Comparison of ENCODE assay signal across 1 cellular context in genomic region chr12:56230449-56231183, GRCh38.
A peak's percentile ranks its signal among the peaks of the same experiment; 100 is the strongest.
TF ChIP-seq lines count a peak whose summit lies in the region.

No MANE protein-coding gene starts in this region.

TF ChIP-seq in HepG2, 621 proteins besides CTCF, POLR2A, EP300 and RAD21 (continues in another document):
- TF ChIP-seq YEATS4 (CRISPR knock-in tag; IDR thresholded peaks at IDR 0.05; ENCODE audit: borderline replicate concordance): peak; percentile 69
- peak; percentile 32; the same call in 1 of the 2 replicates for TF ChIP-seq HDAC2 (CRISPR knock-in tag; IDR thresholded peaks at IDR 0.05)
- TF ChIP-seq CCDC6 (CRISPR knock-in tag; IDR thresholded peaks at IDR 0.05): peak; percentile 68; the same call in 1 of the 2 replicates
- TF ChIP-seq ZNF501 (CRISPR knock-in tag; IDR thresholded peaks at IDR 0.05): peak; percentile 73; the same call in 1 of the 2 replicates
- TF ChIP-seq HNF4A (CRISPR knock-in tag; IDR thresholded peaks at IDR 0.05): peak; percentile 87
- no peak for TF ChIP-seq FOSL1 (CRISPR knock-in tag; IDR thresholded peaks at IDR 0.05; ENCODE audit: borderline replicate concordance)
- TF ChIP-seq SNAPC2 (CRISPR knock-in tag; IDR thresholded peaks at IDR 0.05): peak; percentile 37; the same call in 1 of the 2 replicates
- TF ChIP-seq PHF21A (CRISPR knock-in tag; IDR thresholded peaks at IDR 0.05): peak; percentile 75; the same call in 1 of the 2 replicates
- TF ChIP-seq ZNF644 (CRISPR knock-in tag; IDR thresholded peaks at IDR 0.05; ENCODE audit: low read depth): 0 out of 2 replicates have a peak, but pooled peaks have one; percentile 5
- no peak for TF ChIP-seq MTF1 (CRISPR knock-in tag; IDR thresholded peaks at IDR 0.05)
- no peak for TF ChIP-seq ZNF724P (CRISPR knock-in tag; IDR thresholded peaks at IDR 0.05; ENCODE audit: borderline replicate concordance)
- no peak for TF ChIP-seq HOXA5 (CRISPR knock-in tag; IDR thresholded peaks at IDR 0.05)
- peak; percentile 80 for TF ChIP-seq KDM6A (CRISPR knock-in tag; IDR thresholded peaks at IDR 0.05; ENCODE audit: low read depth)
- peak; percentile 25; the same call in 1 of the 2 replicates for TF ChIP-seq REPIN1 (CRISPR knock-in tag; IDR thresholded peaks at IDR 0.05; ENCODE audit: borderline replicate concordance, low read depth)
- TF ChIP-seq HNF1B (CRISPR knock-in tag; IDR thresholded peaks at IDR 0.05): peak; percentile 90; the same call in 1 of the 2 replicates
- 0 out of 2 replicates have a peak, but pooled peaks have one; percentile 69 for TF ChIP-seq ZNF230 (CRISPR knock-in tag; IDR thresholded peaks at IDR 0.05)
- TF ChIP-seq ZEB1 (IDR thresholded peaks at IDR 0.05; ENCODE audit: insufficient replicate concordance, low read depth): peak; percentile 95
- TF ChIP-seq, protein P1, sequence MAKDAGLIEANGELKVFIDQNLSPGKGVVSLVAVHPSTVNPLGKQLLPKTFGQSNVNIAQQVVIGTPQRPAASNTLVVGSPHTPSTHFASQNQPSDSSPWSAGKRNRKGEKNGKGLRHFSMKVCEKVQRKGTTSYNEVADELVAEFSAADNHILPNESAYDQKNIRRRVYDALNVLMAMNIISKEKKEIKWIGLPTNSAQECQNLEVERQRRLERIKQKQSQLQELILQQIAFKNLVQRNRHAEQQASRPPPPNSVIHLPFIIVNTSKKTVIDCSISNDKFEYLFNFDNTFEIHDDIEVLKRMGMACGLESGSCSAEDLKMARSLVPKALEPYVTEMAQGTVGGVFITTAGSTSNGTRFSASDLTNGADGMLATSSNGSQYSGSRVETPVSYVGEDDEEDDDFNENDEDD (CRISPR knock-in tag; IDR thresholded peaks at IDR 0.05; ENCODE audit: borderline replicate concordance): peak; percentile 41; the same call in 1 of the 2 replicates
- TF ChIP-seq KLF13 (CRISPR knock-in tag; IDR thresholded peaks at IDR 0.05): no peak
- peak; percentile 50 for TF ChIP-seq THAP11 (CRISPR knock-in tag; IDR thresholded peaks at IDR 0.05)
- TF ChIP-seq ZNF878 (CRISPR knock-in tag; IDR thresholded peaks at IDR 0.05): 0 out of 2 replicates have a peak, but pooled peaks have one; percentile 23
- 0 out of 2 replicates have a peak, but pooled peaks have one; percentile 27 for TF ChIP-seq SIX4 (CRISPR knock-in tag; IDR thresholded peaks at IDR 0.05)
- TF ChIP-seq GLMP (CRISPR knock-in tag; IDR thresholded peaks at IDR 0.05; ENCODE audit: borderline replicate concordance): no peak
- TF ChIP-seq, protein P2, sequence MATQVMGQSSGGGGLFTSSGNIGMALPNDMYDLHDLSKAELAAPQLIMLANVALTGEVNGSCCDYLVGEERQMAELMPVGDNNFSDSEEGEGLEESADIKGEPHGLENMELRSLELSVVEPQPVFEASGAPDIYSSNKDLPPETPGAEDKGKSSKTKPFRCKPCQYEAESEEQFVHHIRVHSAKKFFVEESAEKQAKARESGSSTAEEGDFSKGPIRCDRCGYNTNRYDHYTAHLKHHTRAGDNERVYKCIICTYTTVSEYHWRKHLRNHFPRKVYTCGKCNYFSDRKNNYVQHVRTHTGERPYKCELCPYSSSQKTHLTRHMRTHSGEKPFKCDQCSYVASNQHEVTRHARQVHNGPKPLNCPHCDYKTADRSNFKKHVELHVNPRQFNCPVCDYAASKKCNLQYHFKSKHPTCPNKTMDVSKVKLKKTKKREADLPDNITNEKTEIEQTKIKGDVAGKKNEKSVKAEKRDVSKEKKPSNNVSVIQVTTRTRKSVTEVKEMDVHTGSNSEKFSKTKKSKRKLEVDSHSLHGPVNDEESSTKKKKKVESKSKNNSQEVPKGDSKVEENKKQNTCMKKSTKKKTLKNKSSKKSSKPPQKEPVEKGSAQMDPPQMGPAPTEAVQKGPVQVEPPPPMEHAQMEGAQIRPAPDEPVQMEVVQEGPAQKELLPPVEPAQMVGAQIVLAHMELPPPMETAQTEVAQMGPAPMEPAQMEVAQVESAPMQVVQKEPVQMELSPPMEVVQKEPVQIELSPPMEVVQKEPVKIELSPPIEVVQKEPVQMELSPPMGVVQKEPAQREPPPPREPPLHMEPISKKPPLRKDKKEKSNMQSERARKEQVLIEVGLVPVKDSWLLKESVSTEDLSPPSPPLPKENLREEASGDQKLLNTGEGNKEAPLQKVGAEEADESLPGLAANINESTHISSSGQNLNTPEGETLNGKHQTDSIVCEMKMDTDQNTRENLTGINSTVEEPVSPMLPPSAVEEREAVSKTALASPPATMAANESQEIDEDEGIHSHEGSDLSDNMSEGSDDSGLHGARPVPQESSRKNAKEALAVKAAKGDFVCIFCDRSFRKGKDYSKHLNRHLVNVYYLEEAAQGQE (IDR thresholded peaks at IDR 0.05; ENCODE audit: borderline replicate concordance in 1 of 2, low read depth in 1 of 2, low read length in 2 of 2): peak in 1 of 2 experiments; percentile 11; a peak in 1 of 4 replicates
- peak; percentile 60; the same call in 1 of the 2 replicates for TF ChIP-seq RXRA (CRISPR knock-in tag; IDR thresholded peaks at IDR 0.05)
- TF ChIP-seq ZNF766 (CRISPR knock-in tag; IDR thresholded peaks at IDR 0.05; ENCODE audit: borderline replicate concordance): no peak
- no peak for TF ChIP-seq ZNF841 (CRISPR knock-in tag; IDR thresholded peaks at IDR 0.05; ENCODE audit: borderline replicate concordance)
- TF ChIP-seq, protein P3, sequence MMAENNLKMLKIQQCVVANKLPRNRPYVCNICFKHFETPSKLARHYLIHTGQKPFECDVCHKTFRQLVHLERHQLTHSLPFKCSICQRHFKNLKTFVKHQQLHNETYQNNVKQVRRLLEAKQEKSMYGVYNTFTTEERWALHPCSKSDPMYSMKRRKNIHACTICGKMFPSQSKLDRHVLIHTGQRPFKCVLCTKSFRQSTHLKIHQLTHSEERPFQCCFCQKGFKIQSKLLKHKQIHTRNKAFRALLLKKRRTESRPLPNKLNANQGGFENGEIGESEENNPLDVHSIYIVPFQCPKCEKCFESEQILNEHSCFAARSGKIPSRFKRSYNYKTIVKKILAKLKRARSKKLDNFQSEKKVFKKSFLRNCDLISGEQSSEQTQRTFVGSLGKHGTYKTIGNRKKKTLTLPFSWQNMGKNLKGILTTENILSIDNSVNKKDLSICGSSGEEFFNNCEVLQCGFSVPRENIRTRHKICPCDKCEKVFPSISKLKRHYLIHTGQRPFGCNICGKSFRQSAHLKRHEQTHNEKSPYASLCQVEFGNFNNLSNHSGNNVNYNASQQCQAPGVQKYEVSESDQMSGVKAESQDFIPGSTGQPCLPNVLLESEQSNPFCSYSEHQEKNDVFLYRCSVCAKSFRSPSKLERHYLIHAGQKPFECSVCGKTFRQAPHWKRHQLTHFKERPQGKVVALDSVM (CRISPR knock-in tag; IDR thresholded peaks at IDR 0.05): 0 out of 2 replicates have a peak, but pooled peaks have one; percentile 28
- TF ChIP-seq ASH2L (IDR thresholded peaks at IDR 0.05; ENCODE audit: insufficient read length, low read depth, low read length): peak; percentile 88
- TF ChIP-seq ZNF557 (CRISPR knock-in tag; IDR thresholded peaks at IDR 0.05): no peak
- TF ChIP-seq KAT8 (CRISPR knock-in tag; IDR thresholded peaks at IDR 0.05): peak; percentile 62; the same call in 1 of the 2 replicates
- peak; percentile 68; the same call in 1 of the 2 replicates for TF ChIP-seq AHDC1 (CRISPR knock-in tag; IDR thresholded peaks at IDR 0.05; ENCODE audit: borderline replicate concordance)
- TF ChIP-seq JUNB (CRISPR knock-in tag; IDR thresholded peaks at IDR 0.05; ENCODE audit: borderline replicate concordance): no peak
- TF ChIP-seq NR0B2 (CRISPR knock-in tag; IDR thresholded peaks at IDR 0.05): peak; percentile 74; the same call in 1 of the 2 replicates
- TF ChIP-seq, protein P4, sequence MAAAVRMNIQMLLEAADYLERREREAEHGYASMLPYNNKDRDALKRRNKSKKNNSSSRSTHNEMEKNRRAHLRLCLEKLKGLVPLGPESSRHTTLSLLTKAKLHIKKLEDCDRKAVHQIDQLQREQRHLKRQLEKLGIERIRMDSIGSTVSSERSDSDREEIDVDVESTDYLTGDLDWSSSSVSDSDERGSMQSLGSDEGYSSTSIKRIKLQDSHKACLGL (CRISPR knock-in tag; IDR thresholded peaks at IDR 0.05): 0 out of 2 replicates have a peak, but pooled peaks have one; percentile 2
- no peak for TF ChIP-seq GZF1 (CRISPR knock-in tag; IDR thresholded peaks at IDR 0.05)
- TF ChIP-seq MAFF (IDR thresholded peaks at IDR 0.05; ENCODE audit: low read depth, low read length): no peak
- peak; percentile 93 for TF ChIP-seq MAX (IDR thresholded peaks at IDR 0.05)
- TF ChIP-seq ZNF556 (CRISPR knock-in tag; IDR thresholded peaks at IDR 0.05; ENCODE audit: borderline replicate concordance): peak; percentile 81; the same call in 1 of the 2 replicates
- TF ChIP-seq PBX3 (CRISPR knock-in tag; IDR thresholded peaks at IDR 0.05; ENCODE audit: borderline replicate concordance): no peak
- peak; percentile 63 for TF ChIP-seq TARDBP (CRISPR knock-in tag; IDR thresholded peaks at IDR 0.05)
- TF ChIP-seq, protein P5, sequence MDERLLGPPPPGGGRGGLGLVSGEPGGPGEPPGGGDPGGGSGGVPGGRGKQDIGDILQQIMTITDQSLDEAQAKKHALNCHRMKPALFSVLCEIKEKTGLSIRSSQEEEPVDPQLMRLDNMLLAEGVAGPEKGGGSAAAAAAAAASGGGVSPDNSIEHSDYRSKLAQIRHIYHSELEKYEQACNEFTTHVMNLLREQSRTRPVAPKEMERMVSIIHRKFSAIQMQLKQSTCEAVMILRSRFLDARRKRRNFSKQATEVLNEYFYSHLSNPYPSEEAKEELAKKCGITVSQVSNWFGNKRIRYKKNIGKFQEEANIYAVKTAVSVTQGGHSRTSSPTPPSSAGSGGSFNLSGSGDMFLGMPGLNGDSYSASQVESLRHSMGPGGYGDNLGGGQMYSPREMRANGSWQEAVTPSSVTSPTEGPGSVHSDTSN (CRISPR knock-in tag; IDR thresholded peaks at IDR 0.05): 0 out of 2 replicates have a peak, but pooled peaks have one; percentile 63
- TF ChIP-seq ISL2 (CRISPR knock-in tag; IDR thresholded peaks at IDR 0.05): peak; percentile 24; the same call in 1 of the 2 replicates
